ENCODE assay signal across 1 cellular context in the genomic region with DNA sequence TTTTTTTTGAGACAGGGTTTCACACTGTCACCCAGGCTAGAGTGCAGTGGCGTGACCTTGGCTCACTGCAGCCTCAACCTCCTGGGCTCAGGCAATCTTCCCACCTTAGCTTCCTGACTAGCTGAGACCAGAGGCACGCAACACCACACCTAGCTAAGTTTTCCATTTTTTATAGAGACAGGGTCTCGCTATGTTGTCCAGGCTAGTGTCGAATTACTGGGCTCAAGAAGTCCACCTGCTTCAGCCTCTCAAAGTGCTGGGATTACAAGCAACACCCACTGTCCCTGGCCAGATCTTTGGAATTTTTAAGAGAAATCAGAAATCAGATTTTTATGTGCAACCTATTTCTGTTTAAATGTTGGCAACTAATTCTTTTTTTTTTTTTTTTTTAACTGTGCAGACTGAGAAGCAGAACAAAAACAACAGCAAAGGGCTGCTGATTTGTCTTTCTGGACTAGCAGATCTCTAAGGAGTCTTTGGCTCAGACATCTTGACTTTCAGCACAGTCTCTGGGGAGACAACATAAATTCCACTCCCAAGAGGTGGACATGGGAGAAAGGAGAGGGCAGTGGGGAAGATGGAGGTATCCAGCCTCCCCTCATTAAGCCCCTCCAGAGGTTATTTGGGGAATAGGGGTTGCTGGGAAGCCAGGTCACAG.
TF ChIP-seq lines count a peak whose summit lies in the region.

No MANE protein-coding gene starts in this region.

TF ChIP-seq in SK-N-SH treated with all-trans-retinoic acid at 6 μM for 48 hours, 23 proteins besides CTCF, POLR2A, EP300 and RAD21 (continued from another document):
- no peak for TF ChIP-seq ZC3H10 (CRISPR knock-in tag; IDR thresholded peaks at IDR 0.05)
- TF ChIP-seq BACH2 (CRISPR knock-in tag; IDR thresholded peaks at IDR 0.05; ENCODE audit: borderline replicate concordance) = no peak
- TF ChIP-seq TCF4 (CRISPR knock-in tag; IDR thresholded peaks at IDR 0.05; ENCODE audit: borderline replicate concordance) = no peak
- no peak for TF ChIP-seq ZNF565 (CRISPR knock-in tag; conservative IDR thresholded peaks at IDR 0.05; ENCODE audit: low read depth)
- TF ChIP-seq CSDC2 (CRISPR knock-in tag; IDR thresholded peaks at IDR 0.05) = no peak
